ENCODE assay signal across 1 cellular context in the genomic region with DNA sequence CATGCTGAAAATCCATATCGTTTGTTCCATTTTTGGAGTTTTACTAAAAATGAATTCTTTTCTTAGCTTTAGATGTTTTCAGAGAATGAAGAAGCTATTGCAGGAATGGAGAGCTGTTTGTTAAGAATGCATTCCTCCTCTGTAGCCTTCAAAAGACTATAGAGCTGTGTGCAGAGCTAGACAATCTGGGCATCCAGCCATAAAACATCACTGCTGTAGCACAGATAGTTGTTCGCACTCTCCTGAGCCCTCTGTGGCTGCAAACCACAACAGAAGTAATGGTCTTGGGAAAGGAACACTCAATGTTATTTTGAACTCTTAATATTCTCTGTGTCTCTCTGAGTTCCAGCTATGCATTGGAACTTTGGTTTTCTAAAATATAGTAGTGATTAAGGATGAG.
TF ChIP-seq lines count a peak whose summit lies in the region.

No MANE protein-coding gene starts in this region.

TF ChIP-seq in K562, 482 proteins besides CTCF, POLR2A, EP300 and RAD21 (continued from another document):
- TF ChIP-seq MGA (IDR thresholded peaks at IDR 0.05) (no peak), POU5F1 (IDR thresholded peaks at IDR 0.05; ENCODE audit: borderline replicate concordance, low read depth, low read length, partially characterized antibody) (no peak), SIX5 (IDR thresholded peaks at IDR 0.05; ENCODE audit: borderline replicate concordance in 1 of 2, insufficient read depth in 1 of 2, low read depth in 1 of 2, low read length in 2 of 2) (no peak), BRCA1 (IDR thresholded peaks at IDR 0.05) (no peak), BRCA1 (CRISPR knock-in tag; IDR thresholded peaks at IDR 0.05) (no peak), THRAP3 (IDR thresholded peaks at IDR 0.05; ENCODE audit: borderline replicate concordance) (no peak), TAL1 (IDR thresholded peaks at IDR 0.05) (peak; percentile 47), PML (IDR thresholded peaks at IDR 0.05; ENCODE audit: low read length) (0 out of 2 replicates have a peak, but pooled peaks have one; percentile 32), ZKSCAN8 (CRISPR knock-in tag; IDR thresholded peaks at IDR 0.05) (no peak), HLTF (IDR thresholded peaks at IDR 0.05) (no peak), MIER1 (IDR thresholded peaks at IDR 0.05; ENCODE audit: low read depth) (no peak), NFE2 (IDR thresholded peaks at IDR 0.05; ENCODE audit: low read depth) (no peak), UBTF (IDR thresholded peaks at IDR 0.05; ENCODE audit: borderline replicate concordance in 1 of 2, low read depth in 2 of 2, low read length in 2 of 2) (no peak), HNRNPL (IDR thresholded peaks at IDR 0.05; ENCODE audit: low read depth, low read length) (no peak), SMAD1 (IDR thresholded peaks at IDR 0.05; ENCODE audit: low read depth, low read length, partially characterized antibody) (no peak), YY1 (IDR thresholded peaks at IDR 0.05; ENCODE audit: borderline replicate concordance in 1 of 3, control insufficient read depth in 1 of 3, extremely low read depth in 1 of 3, insufficient read depth in 3 of 3, insufficient read length in 1 of 3, insufficient replicate concordance in 2 of 3, low read depth in 1 of 3, low read length in 2 of 3) (no peak), ZNF175 (CRISPR knock-in tag; IDR thresholded peaks at IDR 0.05; ENCODE audit: low read depth) (no peak), ZBTB8A (IDR thresholded peaks at IDR 0.05; ENCODE audit: partially characterized antibody) (no peak)
- TF ChIP-seq, protein P1, sequence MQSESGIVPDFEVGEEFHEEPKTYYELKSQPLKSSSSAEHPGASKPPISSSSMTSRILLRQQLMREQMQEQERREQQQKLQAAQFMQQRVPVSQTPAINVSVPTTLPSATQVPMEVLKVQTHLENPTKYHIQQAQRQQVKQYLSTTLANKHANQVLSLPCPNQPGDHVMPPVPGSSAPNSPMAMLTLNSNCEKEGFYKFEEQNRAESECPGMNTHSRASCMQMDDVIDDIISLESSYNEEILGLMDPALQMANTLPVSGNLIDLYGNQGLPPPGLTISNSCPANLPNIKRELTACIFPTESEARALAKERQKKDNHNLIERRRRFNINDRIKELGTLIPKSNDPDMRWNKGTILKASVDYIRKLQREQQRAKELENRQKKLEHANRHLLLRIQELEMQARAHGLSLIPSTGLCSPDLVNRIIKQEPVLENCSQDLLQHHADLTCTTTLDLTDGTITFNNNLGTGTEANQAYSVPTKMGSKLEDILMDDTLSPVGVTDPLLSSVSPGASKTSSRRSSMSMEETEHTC (IDR thresholded peaks at IDR 0.05): no peak
- TF ChIP-seq, protein P2, sequence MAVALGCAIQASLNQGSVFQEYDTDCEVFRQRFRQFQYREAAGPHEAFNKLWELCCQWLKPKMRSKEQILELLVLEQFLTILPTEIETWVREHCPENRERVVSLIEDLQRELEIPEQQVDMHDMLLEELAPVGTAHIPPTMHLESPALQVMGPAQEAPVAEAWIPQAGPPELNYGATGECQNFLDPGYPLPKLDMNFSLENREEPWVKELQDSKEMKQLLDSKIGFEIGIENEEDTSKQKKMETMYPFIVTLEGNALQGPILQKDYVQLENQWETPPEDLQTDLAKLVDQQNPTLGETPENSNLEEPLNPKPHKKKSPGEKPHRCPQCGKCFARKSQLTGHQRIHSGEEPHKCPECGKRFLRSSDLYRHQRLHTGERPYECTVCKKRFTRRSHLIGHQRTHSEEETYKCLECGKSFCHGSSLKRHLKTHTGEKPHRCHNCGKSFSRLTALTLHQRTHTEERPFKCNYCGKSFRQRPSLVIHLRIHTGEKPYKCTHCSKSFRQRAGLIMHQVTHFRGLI (CRISPR knock-in tag; IDR thresholded peaks at IDR 0.05): no peak
- TF ChIP-seq, protein P3, sequence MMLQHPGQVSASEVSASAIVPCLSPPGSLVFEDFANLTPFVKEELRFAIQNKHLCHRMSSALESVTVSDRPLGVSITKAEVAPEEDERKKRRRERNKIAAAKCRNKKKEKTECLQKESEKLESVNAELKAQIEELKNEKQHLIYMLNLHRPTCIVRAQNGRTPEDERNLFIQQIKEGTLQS (IDR thresholded peaks at IDR 0.05): no peak
- TF ChIP-seq, protein P3 (CRISPR knock-in tag; conservative IDR thresholded peaks at IDR 0.05): no peak
